In genomic region chr12:125256537-125256936, GRCh38 we compare ENCODE assay signal across 14 cellular contexts.
DNase-seq lines count a peak whose midpoint lies in the region; ATAC-seq and TF ChIP-seq lines count a peak whose summit lies in the region.
"Had no signal": no experiment of that assay in that cellular context is flagged by ENCODE, and none has a peak within 500 bp of the region (broad histone marks: within the 10 kb centered on the region; RNA-seq: fewer than 3 reads in every experiment).

No MANE protein-coding gene starts in this region.

- DNase-seq in NCI-H748 (lab: John Stamatoyannopoulos, UW; ENCODE audit: unreplicated experiment), result peak; percentile 29
- no peak for DNase-seq in NCI-H748 treated with DMSO at 0.1 percent for 48 hours (lab: John Stamatoyannopoulos, UW)
- no peak for DNase-seq in HEK293T (ENCODE audit: extremely low spot score)
- DNase-seq in NAMALWA (ENCODE audit: low spot score), result peak; percentile 39
- DNase-seq in NCI-H2029 (lab: John Stamatoyannopoulos, UW), result no peak
- DNase-seq: AML-193; Caco-2; Calu3; CD4-positive, alpha-beta T cell; CD8-positive, alpha-beta T cell; DMS79 treated with DMSO at 0.1 percent for 48 hours; GF-D8 had no signal

- CTCF ChIA-PET in HEK293T (lab: Yijun Ruan, JAX), result no interaction called here

- POLR2A ChIA-PET in HEK293T (lab: Yijun Ruan, JAX), result no interaction called here

- ATAC-seq in HG02642 (IDR thresholded peaks at IDR 0.05; ENCODE audit: poor library complexity, unreplicated experiment), result no peak
- ATAC-seq: A549; CD8-positive, alpha-beta T cell had no signal

TF ChIP-seq in HEK293T, 16 proteins besides CTCF, POLR2A, EP300 and RAD21:
- no peak for TF ChIP-seq TARDBP (IDR thresholded peaks at IDR 0.05)
- peak; percentile 81 for TF ChIP-seq ELF4 (IDR thresholded peaks at IDR 0.05)
- TF ChIP-seq FOXK2 (IDR thresholded peaks at IDR 0.05), result no peak

Comparison
In these comparisons a context has a peak if more than half of its experiments do, and no peak if none do; other contexts are left out.
1. DNase-seq: peak in NCI-H748 (single experiment) and NAMALWA (single experiment); none in NCI-H748 treated with DMSO at 0.1 percent for 48 hours (single experiment), HEK293T (single experiment) and NCI-H2029 (single experiment).